In genomic region chr19:51181913-51182419, GRCh38 we compare ENCODE assay signal across 1 cellular context.
TF ChIP-seq lines count a peak whose summit lies in the region.

No MANE protein-coding gene starts in this region.

TF ChIP-seq in WTC11, 78 proteins besides CTCF, POLR2A, EP300 and RAD21 (continued from another document and continues in another):
- TF ChIP-seq STAT6 (CRISPR knock-in tag; conservative IDR thresholded peaks at IDR 0.05; ENCODE audit: low read depth) (no peak; the same call in 1 of the 2 replicates), FOXJ3 (CRISPR knock-in tag; IDR thresholded peaks at IDR 0.05; ENCODE audit: borderline replicate concordance) (no peak), NFE2L1 (CRISPR knock-in tag; IDR thresholded peaks at IDR 0.05) (peak; percentile 76; the same call in 1 of the 2 replicates), SOX15 (CRISPR knock-in tag; IDR thresholded peaks at IDR 0.05) (no peak), CREM (CRISPR knock-in tag; IDR thresholded peaks at IDR 0.05) (0 out of 2 replicates have a peak, but pooled peaks have one; percentile 67), AR (CRISPR knock-in tag; IDR thresholded peaks at IDR 0.05) (no peak), ERG (CRISPR knock-in tag; IDR thresholded peaks at IDR 0.05) (no peak), SP1 (CRISPR knock-in tag; conservative IDR thresholded peaks at IDR 0.05) (peak; percentile 57; the same call in 1 of the 2 replicates), TP53 (CRISPR knock-in tag; IDR thresholded peaks at IDR 0.05) (peak; percentile 83), ATF2 (CRISPR knock-in tag; IDR thresholded peaks at IDR 0.05; ENCODE audit: borderline replicate concordance, low read depth) (no peak), HMGXB4 (CRISPR knock-in tag; IDR thresholded peaks at IDR 0.05) (peak; percentile 60; the same call in 1 of the 2 replicates), ZNF219 (CRISPR knock-in tag; IDR thresholded peaks at IDR 0.05; ENCODE audit: borderline replicate concordance) (no peak), OVOL2 (CRISPR knock-in tag; IDR thresholded peaks at IDR 0.05; ENCODE audit: borderline replicate concordance) (no peak), PREB (CRISPR knock-in tag; IDR thresholded peaks at IDR 0.05; ENCODE audit: borderline replicate concordance) (no peak), GABPB1 (CRISPR knock-in tag; IDR thresholded peaks at IDR 0.05) (no peak), JAZF1 (CRISPR knock-in tag; IDR thresholded peaks at IDR 0.05) (no peak), MYBL2 (CRISPR knock-in tag; IDR thresholded peaks at IDR 0.05) (peak; percentile 90), NFYB (CRISPR knock-in tag; conservative IDR thresholded peaks at IDR 0.05; ENCODE audit: low read depth) (peak; percentile 89), ZNF317 (CRISPR knock-in tag; IDR thresholded peaks at IDR 0.05; ENCODE audit: borderline replicate concordance, low read depth) (peak; percentile 63), JUN (CRISPR knock-in tag; IDR thresholded peaks at IDR 0.05) (no peak), ETV6 (CRISPR knock-in tag; IDR thresholded peaks at IDR 0.05) (peak; percentile 65; the same call in 1 of the 2 replicates), EMX1 (CRISPR knock-in tag; IDR thresholded peaks at IDR 0.05) (no peak), ZNF396 (CRISPR knock-in tag; IDR thresholded peaks at IDR 0.05; ENCODE audit: borderline replicate concordance) (no peak), ESRRA (CRISPR knock-in tag; IDR thresholded peaks at IDR 0.05; ENCODE audit: borderline replicate concordance) (no peak), ZNF138 (CRISPR knock-in tag; conservative IDR thresholded peaks at IDR 0.05) (no peak), E2F5 (CRISPR knock-in tag; IDR thresholded peaks at IDR 0.05) (peak; percentile 86), PRRX2 (CRISPR knock-in tag; IDR thresholded peaks at IDR 0.05) (no peak), NFATC4 (CRISPR knock-in tag; IDR thresholded peaks at IDR 0.05) (no peak), ZNF671 (CRISPR knock-in tag; IDR thresholded peaks at IDR 0.05) (no peak), ZNF416 (CRISPR knock-in tag; IDR thresholded peaks at IDR 0.05) (no peak), KAT7 (CRISPR knock-in tag; IDR thresholded peaks at IDR 0.05; ENCODE audit: borderline replicate concordance) (no peak)
- TF ChIP-seq, protein P1, sequence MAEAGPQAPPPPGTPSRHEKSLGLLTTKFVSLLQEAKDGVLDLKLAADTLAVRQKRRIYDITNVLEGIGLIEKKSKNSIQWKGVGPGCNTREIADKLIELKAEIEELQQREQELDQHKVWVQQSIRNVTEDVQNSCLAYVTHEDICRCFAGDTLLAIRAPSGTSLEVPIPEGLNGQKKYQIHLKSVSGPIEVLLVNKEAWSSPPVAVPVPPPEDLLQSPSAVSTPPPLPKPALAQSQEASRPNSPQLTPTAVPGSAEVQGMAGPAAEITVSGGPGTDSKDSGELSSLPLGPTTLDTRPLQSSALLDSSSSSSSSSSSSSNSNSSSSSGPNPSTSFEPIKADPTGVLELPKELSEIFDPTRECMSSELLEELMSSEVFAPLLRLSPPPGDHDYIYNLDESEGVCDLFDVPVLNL (CRISPR knock-in tag; IDR thresholded peaks at IDR 0.05; ENCODE audit: borderline replicate concordance, low read depth), result no peak; the same call in 1 of the 2 replicates
- TF ChIP-seq, protein P2, sequence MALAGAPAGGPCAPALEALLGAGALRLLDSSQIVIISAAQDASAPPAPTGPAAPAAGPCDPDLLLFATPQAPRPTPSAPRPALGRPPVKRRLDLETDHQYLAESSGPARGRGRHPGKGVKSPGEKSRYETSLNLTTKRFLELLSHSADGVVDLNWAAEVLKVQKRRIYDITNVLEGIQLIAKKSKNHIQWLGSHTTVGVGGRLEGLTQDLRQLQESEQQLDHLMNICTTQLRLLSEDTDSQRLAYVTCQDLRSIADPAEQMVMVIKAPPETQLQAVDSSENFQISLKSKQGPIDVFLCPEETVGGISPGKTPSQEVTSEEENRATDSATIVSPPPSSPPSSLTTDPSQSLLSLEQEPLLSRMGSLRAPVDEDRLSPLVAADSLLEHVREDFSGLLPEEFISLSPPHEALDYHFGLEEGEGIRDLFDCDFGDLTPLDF (CRISPR knock-in tag; IDR thresholded peaks at IDR 0.05), result peak; percentile 53; the same call in 1 of the 2 replicates
- TF ChIP-seq, protein P3, sequence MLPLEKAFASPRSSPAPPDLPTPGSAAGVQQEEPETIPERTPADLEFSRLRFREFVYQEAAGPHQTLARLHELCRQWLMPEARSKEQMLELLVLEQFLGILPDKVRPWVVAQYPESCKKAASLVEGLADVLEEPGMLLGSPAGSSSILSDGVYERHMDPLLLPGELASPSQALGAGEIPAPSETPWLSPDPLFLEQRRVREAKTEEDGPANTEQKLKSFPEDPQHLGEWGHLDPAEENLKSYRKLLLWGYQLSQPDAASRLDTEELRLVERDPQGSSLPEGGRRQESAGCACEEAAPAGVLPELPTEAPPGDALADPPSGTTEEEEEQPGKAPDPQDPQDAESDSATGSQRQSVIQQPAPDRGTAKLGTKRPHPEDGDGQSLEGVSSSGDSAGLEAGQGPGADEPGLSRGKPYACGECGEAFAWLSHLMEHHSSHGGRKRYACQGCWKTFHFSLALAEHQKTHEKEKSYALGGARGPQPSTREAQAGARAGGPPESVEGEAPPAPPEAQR (CRISPR knock-in tag; IDR thresholded peaks at IDR 0.05), result no peak
- TF ChIP-seq, protein P4, sequence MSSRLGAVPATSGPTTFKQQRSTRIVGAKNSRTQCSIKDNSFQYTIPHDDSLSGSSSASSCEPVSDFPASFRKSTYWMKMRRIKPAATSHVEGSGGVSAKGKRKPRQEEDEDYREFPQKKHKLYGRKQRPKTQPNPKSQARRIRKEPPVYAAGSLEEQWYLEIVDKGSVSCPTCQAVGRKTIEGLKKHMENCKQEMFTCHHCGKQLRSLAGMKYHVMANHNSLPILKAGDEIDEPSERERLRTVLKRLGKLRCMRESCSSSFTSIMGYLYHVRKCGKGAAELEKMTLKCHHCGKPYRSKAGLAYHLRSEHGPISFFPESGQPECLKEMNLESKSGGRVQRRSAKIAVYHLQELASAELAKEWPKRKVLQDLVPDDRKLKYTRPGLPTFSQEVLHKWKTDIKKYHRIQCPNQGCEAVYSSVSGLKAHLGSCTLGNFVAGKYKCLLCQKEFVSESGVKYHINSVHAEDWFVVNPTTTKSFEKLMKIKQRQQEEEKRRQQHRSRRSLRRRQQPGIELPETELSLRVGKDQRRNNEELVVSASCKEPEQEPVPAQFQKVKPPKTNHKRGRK (CRISPR knock-in tag; IDR thresholded peaks at IDR 0.05; ENCODE audit: borderline replicate concordance), result no peak
- TF ChIP-seq, protein P5, sequence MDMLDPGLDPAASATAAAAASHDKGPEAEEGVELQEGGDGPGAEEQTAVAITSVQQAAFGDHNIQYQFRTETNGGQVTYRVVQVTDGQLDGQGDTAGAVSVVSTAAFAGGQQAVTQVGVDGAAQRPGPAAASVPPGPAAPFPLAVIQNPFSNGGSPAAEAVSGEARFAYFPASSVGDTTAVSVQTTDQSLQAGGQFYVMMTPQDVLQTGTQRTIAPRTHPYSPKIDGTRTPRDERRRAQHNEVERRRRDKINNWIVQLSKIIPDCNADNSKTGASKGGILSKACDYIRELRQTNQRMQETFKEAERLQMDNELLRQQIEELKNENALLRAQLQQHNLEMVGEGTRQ (CRISPR knock-in tag; IDR thresholded peaks at IDR 0.05), result 0 out of 2 replicates have a peak, but pooled peaks have one; percentile 5
